In the genomic region with DNA sequence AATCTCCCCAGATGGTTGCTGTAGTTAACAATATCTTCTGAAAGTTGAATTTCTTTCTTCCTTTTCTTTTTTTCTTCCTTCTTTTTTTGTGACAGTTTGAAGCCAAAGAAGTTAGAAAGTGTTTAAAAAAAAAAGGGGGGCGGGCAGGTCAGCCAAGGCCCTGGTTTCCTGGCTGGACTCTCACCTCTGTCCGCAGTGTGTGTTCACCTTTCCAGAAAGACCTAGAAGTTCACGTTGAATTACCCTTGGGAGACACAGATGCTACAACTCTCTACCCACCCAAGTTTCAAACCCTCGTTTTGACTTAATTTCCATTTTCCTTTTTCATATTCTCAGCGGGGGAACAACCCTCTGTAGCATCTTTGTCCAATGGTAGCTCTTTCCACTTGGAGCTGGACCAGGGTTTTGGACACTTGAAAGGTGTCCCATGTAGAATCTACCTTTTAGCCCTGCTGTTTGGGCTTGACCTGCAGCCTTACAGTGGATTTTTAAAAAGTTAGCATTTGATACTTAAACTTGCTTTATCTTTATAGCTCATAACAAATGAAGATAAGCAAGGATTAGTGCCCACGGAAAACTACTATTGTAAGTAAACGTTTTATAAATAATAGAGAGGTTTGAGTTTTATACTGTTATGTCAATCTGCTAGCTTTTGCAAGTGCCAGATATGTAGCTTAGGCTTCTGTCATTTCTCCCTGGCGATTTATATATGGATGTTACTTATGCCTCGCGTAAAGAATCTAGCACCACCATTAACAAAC, we compare ENCODE assay signal across 22 cellular contexts. TPM values are rescaled to one million over a fixed set of nuclear protein-coding genes. Genes with fewer than 3 reads are reported as not detected.
DNase-seq lines count a peak whose midpoint lies in the region; ATAC-seq, FAIRE-seq and TF ChIP-seq lines count a peak whose summit lies in the region.
"Had no signal": no experiment of that assay in that cellular context is flagged by ENCODE, and none has a peak within 500 bp of the region (broad histone marks: within the 10 kb centered on the region; RNA-seq: fewer than 3 reads in every experiment).

No MANE protein-coding gene starts in this region.

- H3K9me3 Mint-ChIP-seq in activated CD4-positive, alpha-beta memory T cell treated with anti-CD3 and anti-CD28 coated beads, Interleukin-2, amount 10 ng/mL, durations not matched to agents 7 days and 5 days, result no peaks in the 10 kb centered on the region
- H3K9me3 Mint-ChIP-seq: CD4-positive, alpha-beta memory T cell; CD4-positive, CD25-positive, alpha-beta regulatory T cell; CD8-positive, alpha-beta memory T cell had no signal

- peaks cover 15% of the 10 kb centered on the region for H3K4me1 ChIP-seq in HEK293 (ENCODE audit: control insufficient read depth, insufficient read depth, low read length)
- H3K4me1 ChIP-seq: BE2C, BLaER1 had no signal

- DNase-seq in D721Med (ENCODE audit: insufficient read length, low spot score) (no peak), left lobe of liver (ENCODE audit: low spot score) (peak; percentile 56)
- DNase-seq in activated CD4-positive, alpha-beta memory T cell treated with anti-CD3 and anti-CD28 coated beads, Interleukin-2, amount 10 ng/mL, durations not matched to agents 7 days and 5 days, result no peak
- DNase-seq in activated effector memory CD4-positive, alpha-beta T cell treated with Interleukin-2 at 50 U/mL for 16 hours, result no peak
- DNase-seq: 8988T; ACHN; BE2C; C1 segment of cervical spinal cord; CD4-positive, alpha-beta memory T cell; CD4-positive, CD25-positive, alpha-beta regulatory T cell; CD8-positive, alpha-beta memory T cell; COR-L47; DMS79 treated with DMSO at 0.1 percent for 48 hours; GF-D8 had no signal

- no peaks in the 10 kb centered on the region for H3K9me3 ChIP-seq in HEK293 (ENCODE audit: control insufficient read depth, insufficient read depth, low read depth, low read length)
- H3K9me3 ChIP-seq: BE2C, BLaER1 had no signal

- CTCF ChIA-PET in HEK293 (lab: Yijun Ruan, JAX), result interaction anchor here (0.7 kb wide), 1 partner anchor 80 kb away, joined by 3 read pairs; no protein-coding TSS in a partner anchor
- CTCF ChIA-PET in activated CD4-positive, alpha-beta memory T cell treated with anti-CD3 and anti-CD28 coated beads, Interleukin-2, amount 10 ng/mL, durations not matched to agents 7 days and 5 days (lab: Charles Lee), result no interaction called here

- POLR2A ChIA-PET in HEK293 (lab: Yijun Ruan, JAX), result no interaction called here
- POLR2A ChIA-PET in activated CD4-positive, alpha-beta memory T cell treated with anti-CD3 and anti-CD28 coated beads, Interleukin-2, amount 10 ng/mL, durations not matched to agents 7 days and 5 days (lab: Charles Lee), result no interaction called here

- H3K4me1 Mint-ChIP-seq in activated CD4-positive, alpha-beta memory T cell treated with anti-CD3 and anti-CD28 coated beads, Interleukin-2, amount 10 ng/mL, durations not matched to agents 7 days and 5 days, result no peaks in the 10 kb centered on the region
- H3K4me1 Mint-ChIP-seq: CD14-positive monocyte; CD4-positive, alpha-beta memory T cell; CD4-positive, CD25-positive, alpha-beta regulatory T cell; CD8-positive, alpha-beta memory T cell had no signal

- ATAC-seq in left lobe of liver (peak; percentile 67), HG02870 (IDR thresholded peaks at IDR 0.05; ENCODE audit: unreplicated experiment) (no peak)

- peak; percentile 77 for FAIRE-seq in D721Med (lab: Jason Lieb, UNC)
- FAIRE-seq: A204.1, G401.6, GM12891, GM19239 had no signal

- peaks cover 10% of the 10 kb centered on the region for H3K27me3 Mint-ChIP-seq in activated CD4-positive, alpha-beta memory T cell treated with anti-CD3 and anti-CD28 coated beads, Interleukin-2, amount 10 ng/mL, durations not matched to agents 7 days and 5 days

- H3K36me3 Mint-ChIP-seq in activated CD4-positive, alpha-beta memory T cell treated with anti-CD3 and anti-CD28 coated beads, Interleukin-2, amount 10 ng/mL, durations not matched to agents 7 days and 5 days (ENCODE audit: low read depth), result no peaks in the 10 kb centered on the region
- H3K36me3 Mint-ChIP-seq: CD14-positive monocyte; CD4-positive, alpha-beta memory T cell; CD4-positive, CD25-positive, alpha-beta regulatory T cell; CD8-positive, alpha-beta memory T cell had no signal

- H3K27ac Mint-ChIP-seq in activated CD4-positive, alpha-beta memory T cell treated with anti-CD3 and anti-CD28 coated beads, Interleukin-2, amount 10 ng/mL, durations not matched to agents 7 days and 5 days, result no peak overlapping the region
- H3K27ac Mint-ChIP-seq: CD14-positive monocyte; CD4-positive, alpha-beta memory T cell; CD4-positive, CD25-positive, alpha-beta regulatory T cell; CD8-positive, alpha-beta memory T cell had no signal

- no peak overlapping the region for H3K27ac ChIP-seq in HEK293 (ENCODE audit: extremely low read depth, low read depth, low read length)
- H3K27ac ChIP-seq: BLaER1 had no signal

- no peak for TF ChIP-seq CTCF in D721Med (IDR thresholded peaks at IDR 0.05; ENCODE audit: insufficient read depth, missing control alignments)
- no peak for TF ChIP-seq CTCF in HEK293 (tag by site-specific recombination; IDR thresholded peaks at IDR 0.05)

- no peaks in the 10 kb centered on the region for H3K36me3 ChIP-seq in HEK293 (ENCODE audit: control insufficient read depth in 2 of 2, insufficient read depth in 1 of 2, low read length in 2 of 2)
- H3K36me3 ChIP-seq: BE2C, BLaER1 had no signal

- no peak overlapping the region for H3K4me3 ChIP-seq in HEK293 (ENCODE audit: low read depth, low read length)
- H3K4me3 ChIP-seq: BLaER1 had no signal

- H3K4me3 Mint-ChIP-seq in activated CD4-positive, alpha-beta memory T cell treated with anti-CD3 and anti-CD28 coated beads, Interleukin-2, amount 10 ng/mL, durations not matched to agents 7 days and 5 days, result no peak overlapping the region
- H3K4me3 Mint-ChIP-seq: CD14-positive monocyte; CD4-positive, alpha-beta memory T cell; CD8-positive, alpha-beta memory T cell had no signal

TF ChIP-seq in HEK293, 187 proteins besides CTCF, POLR2A, EP300 and RAD21:
- TF ChIP-seq ZNF548 (tag by site-specific recombination; IDR thresholded peaks at IDR 0.05) (no peak), ZNF140 (tag by site-specific recombination; IDR thresholded peaks at IDR 0.05) (no peak), ZXDB (tag by site-specific recombination; IDR thresholded peaks at IDR 0.05) (0 out of 2 replicates have a peak, but pooled peaks have one; percentile 33), ZNF843 (tag by site-specific recombination; IDR thresholded peaks at IDR 0.05) (0 out of 2 replicates have a peak, but pooled peaks have one; percentile 62)
- TF ChIP-seq, protein P1, sequence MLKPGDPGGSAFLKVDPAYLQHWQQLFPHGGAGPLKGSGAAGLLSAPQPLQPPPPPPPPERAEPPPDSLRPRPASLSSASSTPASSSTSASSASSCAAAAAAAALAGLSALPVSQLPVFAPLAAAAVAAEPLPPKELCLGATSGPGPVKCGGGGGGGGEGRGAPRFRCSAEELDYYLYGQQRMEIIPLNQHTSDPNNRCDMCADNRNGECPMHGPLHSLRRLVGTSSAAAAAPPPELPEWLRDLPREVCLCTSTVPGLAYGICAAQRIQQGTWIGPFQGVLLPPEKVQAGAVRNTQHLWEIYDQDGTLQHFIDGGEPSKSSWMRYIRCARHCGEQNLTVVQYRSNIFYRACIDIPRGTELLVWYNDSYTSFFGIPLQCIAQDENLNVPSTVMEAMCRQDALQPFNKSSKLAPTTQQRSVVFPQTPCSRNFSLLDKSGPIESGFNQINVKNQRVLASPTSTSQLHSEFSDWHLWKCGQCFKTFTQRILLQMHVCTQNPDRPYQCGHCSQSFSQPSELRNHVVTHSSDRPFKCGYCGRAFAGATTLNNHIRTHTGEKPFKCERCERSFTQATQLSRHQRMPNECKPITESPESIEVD (tag by site-specific recombination; IDR thresholded peaks at IDR 0.05), result peak; percentile 78
TF ChIP-seq in HEK293: peak in this region for 3.

RNA-seq across cellular contexts. Expression of a gene that starts 20.0 kb away (rescaled TPM):
- total RNA-seq in left lobe of liver, result 1.3 TPM
- under 1 TPM in 1 of 2 experiments, not detected in 1; 0.13 TPM for total RNA-seq in activated CD4-positive, alpha-beta memory T cell treated with anti-CD3 and anti-CD28 coated beads, Interleukin-2, amount 10 ng/mL, durations not matched to agents 7 days and 5 days
- total RNA-seq: CD4-positive, alpha-beta memory T cell; CD8-positive, alpha-beta memory T cell had no signal
